In the genomic region with DNA sequence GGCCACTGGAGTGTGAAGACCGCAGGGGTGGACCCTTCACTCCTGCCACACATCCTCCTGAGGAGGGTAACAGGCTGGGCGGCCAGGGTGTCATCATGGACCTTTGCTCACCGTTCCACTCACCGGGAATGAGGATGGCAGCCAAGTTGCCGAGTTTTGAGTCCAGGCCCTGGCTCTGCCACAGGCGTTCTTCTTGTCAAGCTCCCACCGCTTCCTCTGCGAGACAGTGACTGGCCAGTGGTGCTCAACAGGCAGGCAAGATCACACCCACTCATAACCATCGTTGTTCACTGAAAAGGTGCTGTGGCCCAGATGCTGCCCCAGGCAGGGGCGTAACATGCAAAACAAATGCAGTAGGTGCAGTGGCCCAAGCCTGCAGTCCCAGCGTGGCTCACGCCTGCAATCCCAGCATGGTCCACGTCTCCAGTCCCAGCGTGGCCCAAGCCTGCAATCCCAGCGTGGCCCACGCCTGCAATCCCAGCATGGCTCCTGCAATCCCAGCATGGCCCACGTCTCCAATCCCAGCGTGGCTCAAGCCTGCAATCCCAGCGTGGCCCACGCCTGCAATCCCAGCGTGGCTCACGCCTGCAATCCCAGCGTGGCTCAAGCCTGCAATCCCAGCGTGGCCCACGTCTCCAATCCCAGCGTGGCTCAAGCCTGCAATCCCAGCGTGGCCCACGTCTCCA, we compare ENCODE assay signal across 19 cellular contexts. TPM values are rescaled to one million over a fixed set of nuclear protein-coding genes. Genes with fewer than 3 reads are reported as not detected.
DNase-seq lines count a peak whose midpoint lies in the region; ATAC-seq and TF ChIP-seq lines count a peak whose summit lies in the region.
"Had no signal": no experiment of that assay in that cellular context is flagged by ENCODE, and none has a peak within 500 bp of the region (broad histone marks: within the 10 kb centered on the region; RNA-seq: fewer than 3 reads in every experiment).

No MANE protein-coding gene starts in this region.

- H3K27me3 ChIP-seq in Karpas-422 (ENCODE audit: low read length) (no peaks in the 10 kb centered on the region), upper lobe of right lung (no peaks in the 10 kb centered on the region)

- no peak overlapping the region for H2AFZ ChIP-seq in Karpas-422 (ENCODE audit: low read length)

- POLR2A ChIA-PET in GM10248 (lab: Yijun Ruan, JAX): no interaction called here

- ATAC-seq in upper lobe of right lung: no peak
- ATAC-seq: A549; CD8-positive, alpha-beta T cell; GM12878; HCT116 had no signal

- no peaks in the 10 kb centered on the region for H3K36me3 Mint-ChIP-seq in neural crest cell (ENCODE audit: low read depth)
- H3K36me3 Mint-ChIP-seq: CD8-positive, alpha-beta T cell had no signal

- no peaks in the 10 kb centered on the region for H4K20me1 ChIP-seq in Karpas-422 (ENCODE audit: insufficient read depth, low read depth, low read length)
- H4K20me1 ChIP-seq: BLaER1 had no signal

- H3K9me2 ChIP-seq in Karpas-422 (replicated peaks; ENCODE audit: insufficient read depth, low read length): no peaks in the 10 kb centered on the region

- no peaks in the 10 kb centered on the region for H3K4me1 ChIP-seq in Karpas-422 (ENCODE audit: low read length)
- H3K4me1 ChIP-seq in upper lobe of right lung: no peaks in the 10 kb centered on the region
- H3K4me1 ChIP-seq: A549 had no signal

- no peak overlapping the region for H3K9ac ChIP-seq in Karpas-422 (ENCODE audit: low read length)
- H3K9ac ChIP-seq: BLaER1 had no signal

- H3K36me3 ChIP-seq in Karpas-422 (ENCODE audit: insufficient read depth, low read length) (no peaks in the 10 kb centered on the region), upper lobe of right lung (no peaks in the 10 kb centered on the region)
- H3K36me3 ChIP-seq: BLaER1 had no signal

- H3K4me3 ChIP-seq in Karpas-422 (ENCODE audit: low read length): no peak overlapping the region
- no peak overlapping the region for H3K4me3 ChIP-seq in upper lobe of right lung
- H3K4me3 ChIP-seq: A549, BLaER1, GM12878 had no signal

- H3K4me1 Mint-ChIP-seq in neural crest cell: no peaks in the 10 kb centered on the region

- H3K27ac ChIP-seq in Karpas-422 (ENCODE audit: low read length): no peak overlapping the region
- H3K27ac ChIP-seq in upper lobe of right lung: no peak overlapping the region
- H3K27ac ChIP-seq: 22Rv1, A549, BLaER1 had no signal

- DNase-seq in activated effector memory CD4-positive, alpha-beta T cell treated with anti-CD3 and anti-CD28 coated beads, Interleukin-2, amount 50 U/mL, for 16 hours: peak; percentile 54
- no peak for DNase-seq in activated effector memory CD4-positive, alpha-beta T cell treated with Interleukin-2 at 50 U/mL for 16 hours
- peak; percentile 29 for DNase-seq in Karpas-422
- DNase-seq in neural crest cell (ENCODE audit: low read depth, low spot score): no peak
- peak; percentile 39 for DNase-seq in upper lobe of right lung
- DNase-seq in stimulated activated naive CD4-positive, alpha-beta T cell treated with Interleukin-2 at 50 U/mL for 16 hours (lab: John Stamatoyannopoulos, UW): no peak
- no peak for DNase-seq in GM10248 (ENCODE audit: extremely low spot score)
- DNase-seq: Calu3; CD8-positive, alpha-beta T cell; DMS79 treated with DMSO at 0.1 percent for 48 hours; GF-D8; GOT3; H7; HFFc6 had no signal

- no peak for TF ChIP-seq CTCF in neural crest cell (conservative IDR thresholded peaks at IDR 0.05)
- no peak for TF ChIP-seq CTCF in upper lobe of right lung (IDR thresholded peaks at IDR 0.05)
- no peak for TF ChIP-seq CTCF in GM10248 (IDR thresholded peaks at IDR 0.05; ENCODE audit: control extremely low read depth, extremely low read depth, low read depth, missing control alignments)

- H3K9me3 Mint-ChIP-seq in neural crest cell: no peaks in the 10 kb centered on the region
- H3K9me3 Mint-ChIP-seq: CD8-positive, alpha-beta T cell; HFFc6 had no signal

- H3K4me3 Mint-ChIP-seq in neural crest cell: peak overlapping the region; percentile 16
- H3K4me3 Mint-ChIP-seq: CD8-positive, alpha-beta T cell; HFFc6 had no signal

- H3K9me3 ChIP-seq in Karpas-422 (ENCODE audit: low read length): no peaks in the 10 kb centered on the region
- H3K9me3 ChIP-seq in upper lobe of right lung: no peaks in the 10 kb centered on the region
- H3K9me3 ChIP-seq: A549 had no signal

- CTCF ChIA-PET in GM10248 (lab: Yijun Ruan, JAX): interaction anchor here (1.5 kb wide), 2 partner anchors 17 to 25 kb away, joined by 4 to 5 read pairs; no protein-coding TSS in a partner anchor

- intact Hi-C loops in upper lobe of right lung (cut with DNase I): no loop called here

- H3K79me2 ChIP-seq in Karpas-422 (ENCODE audit: low read length): no peaks in the 10 kb centered on the region

- H3K27ac Mint-ChIP-seq in neural crest cell (ENCODE audit: unreplicated experiment): no peak overlapping the region
- H3K27ac Mint-ChIP-seq: CD8-positive, alpha-beta T cell; HFFc6 had no signal

- no peak overlapping the region for H3K4me2 ChIP-seq in Karpas-422 (ENCODE audit: low read depth, low read length, poor library complexity, severe bottlenecking)
- H3K4me2 ChIP-seq: A549, BLaER1 had no signal

- peaks cover 38% of the 10 kb centered on the region for H3K27me3 Mint-ChIP-seq in neural crest cell (ENCODE audit: low read depth)

RNA-seq across cellular contexts. Expression of a gene that starts 5.0 kb away (rescaled TPM):
- not detected in 2 replicates for total RNA-seq in Karpas-422 (2014; rRNA removed; shearing (Covaris generic); ENCODE audit: low replicate concordance)
- total RNA-seq in neural crest cell (2.5 and 3.0 TPM in 2 replicates), upper lobe of right lung (3.0 TPM)

RNA-seq across cellular contexts. Expression of a gene that starts 20.1 kb away (rescaled TPM):
- 46.7 and 117 TPM in 2 replicates for total RNA-seq in Karpas-422 (2014; rRNA removed; shearing (Covaris generic); ENCODE audit: low replicate concordance)
- total RNA-seq in neural crest cell (45.7 and 46.9 TPM in 2 replicates), upper lobe of right lung (36.5 TPM)

RNA-seq across cellular contexts. Expression of a gene that starts 35.2 kb away (rescaled TPM):
- 20.0 and 64.1 TPM in 2 replicates for total RNA-seq in Karpas-422 (2014; rRNA removed; shearing (Covaris generic); ENCODE audit: low replicate concordance)
- total RNA-seq in neural crest cell: 24.3 and 24.5 TPM in 2 replicates
- total RNA-seq in upper lobe of right lung: 17.6 TPM

Comparison
In these comparisons a context has a peak if more than half of its experiments do, and no peak if none do; other contexts are left out.
1. DNase-seq: peak in activated effector memory CD4-positive, alpha-beta T cell treated with anti-CD3 and anti-CD28 coated beads, Interleukin-2, amount 50 U/mL, for 16 hours (single experiment), Karpas-422 (single experiment) and upper lobe of right lung (single experiment); none in activated effector memory CD4-positive, alpha-beta T cell treated with Interleukin-2 at 50 U/mL for 16 hours (single experiment), neural crest cell (single experiment), stimulated activated naive CD4-positive, alpha-beta T cell treated with Interleukin-2 at 50 U/mL for 16 hours (single experiment) and GM10248 (single experiment).